ENCODE assay signal across 8 cellular contexts in the genomic region with DNA sequence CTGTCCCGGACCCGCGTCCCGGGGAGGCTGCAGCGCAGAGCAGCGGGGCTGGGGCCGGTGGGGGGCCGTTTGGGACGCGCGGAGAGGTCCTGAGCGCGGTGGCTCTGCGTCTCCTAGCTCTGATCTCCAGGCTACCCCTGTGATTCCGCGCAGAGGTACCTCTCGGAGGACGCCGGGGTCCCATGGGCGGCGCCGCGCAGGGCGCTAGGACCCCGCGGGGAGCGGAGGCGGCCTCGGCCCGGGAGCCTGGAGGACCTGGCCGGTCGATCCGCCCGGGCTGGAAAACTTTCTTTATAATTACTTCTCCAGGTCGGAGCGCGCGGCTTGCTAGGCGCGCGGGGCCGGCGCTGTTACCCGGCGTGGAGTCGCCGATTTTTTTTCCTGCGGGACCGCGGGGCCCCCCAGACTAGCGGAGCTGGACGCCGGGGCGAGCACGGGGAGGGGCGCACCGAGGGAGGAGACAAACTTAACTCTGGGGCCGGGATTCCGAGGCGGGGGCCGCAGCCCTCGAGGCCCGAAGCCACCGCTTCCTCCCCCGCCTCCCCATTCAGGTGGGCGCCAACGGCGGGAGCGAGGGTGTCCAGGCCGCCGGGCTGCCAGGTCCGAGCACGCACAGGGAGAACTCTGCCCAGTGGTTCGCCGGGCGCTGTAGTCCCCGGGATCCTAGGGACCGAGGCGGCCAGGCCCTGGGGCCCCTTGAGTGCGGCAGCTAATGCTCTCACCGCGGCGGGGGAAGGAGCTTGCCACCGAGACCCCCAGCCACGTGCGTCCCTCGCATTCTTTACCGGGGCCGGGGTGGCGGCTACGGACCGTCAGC. TPM values are rescaled to one million over a fixed set of nuclear protein-coding genes. Genes with fewer than 3 reads are reported as not detected.
DNase-seq lines count a peak whose midpoint lies in the region; ATAC-seq, FAIRE-seq and TF ChIP-seq lines count a peak whose summit lies in the region.

No MANE protein-coding gene starts in this region.

- peaks cover 53% of the 10 kb centered on the region for H3K27me3 Mint-ChIP-seq in activated naive CD8-positive, alpha-beta T cell treated with anti-CD3 and anti-CD28 coated beads, Interleukin-2, amount 10 ng/mL, durations not matched to agents 7 days and 5 days

- POLR2A ChIA-PET in AG04449 (lab: Yijun Ruan, JAX): interaction anchor here (0.8 to 1.0 kb wide), 2 partner anchors 71 to 126 kb away, joined by 3 to 4 read pairs; partner anchors contain the start of gene CEBPG
- POLR2A ChIA-PET in activated naive CD8-positive, alpha-beta T cell treated with anti-CD3 and anti-CD28 coated beads, Interleukin-2, amount 10 ng/mL, durations not matched to agents 7 days and 5 days (lab: Charles Lee): interaction anchor here (0.6 to 1.5 kb wide), 3 partner anchors 22 to 71 kb away, joined by 3 read pairs; no protein-coding TSS in a partner anchor

- no peak overlapping the region for H3K27ac Mint-ChIP-seq in activated naive CD8-positive, alpha-beta T cell treated with anti-CD3 and anti-CD28 coated beads, Interleukin-2, amount 10 ng/mL, durations not matched to agents 7 days and 5 days

- H3K4me3 ChIP-seq in AG04449 (ENCODE audit: low read depth, low read length): peak overlapping the region; percentile 64

- peak; percentile 35 for ATAC-seq in GM18868 (IDR thresholded peaks at IDR 0.05; ENCODE audit: unreplicated experiment)
- no peak for ATAC-seq in activated naive CD8-positive, alpha-beta T cell treated with anti-CD3 and anti-CD28 coated beads, Interleukin-2, amount 10 ng/mL, durations not matched to agents 7 days and 5 days (ENCODE audit: low read depth)
- ATAC-seq in left ventricle myocardium superior: peak; percentile 71

- CTCF ChIA-PET in AG04449 (lab: Yijun Ruan, JAX): interaction anchor here (0.7 to 2.4 kb wide), 19 partner anchors 9 to 332 kb away, joined by 3 to 8 read pairs (median 3); partner anchors contain the start of gene CEBPG

- no peak for DNase-seq in AG04449 (ENCODE audit: low read depth, low spot score)
- peak; percentile 32 for DNase-seq in M059J (ENCODE audit: low read depth)
- DNase-seq in activated naive CD8-positive, alpha-beta T cell treated with anti-CD3 and anti-CD28 coated beads, Interleukin-2, amount 10 ng/mL, durations not matched to agents 7 days and 5 days: peak; percentile 51
- peak; percentile 71 for DNase-seq in left ventricle myocardium superior
- peak; percentile 87 for DNase-seq in posterior vena cava (ENCODE audit: low spot score)
- DNase-seq in midbrain (lab: John Stamatoyannopoulos, UW): no peak
- DNase-seq in urothelium cell line (ENCODE audit: low spot score): no peak

- TF ChIP-seq CTCF in AG04449 (IDR thresholded peaks at IDR 0.05; ENCODE audit: insufficient read depth, low read length, missing control alignments): no peak

- H3K9me3 Mint-ChIP-seq in activated naive CD8-positive, alpha-beta T cell treated with anti-CD3 and anti-CD28 coated beads, Interleukin-2, amount 10 ng/mL, durations not matched to agents 7 days and 5 days: no peaks in the 10 kb centered on the region

- peak overlapping the region; percentile 56 for H3K4me3 Mint-ChIP-seq in activated naive CD8-positive, alpha-beta T cell treated with anti-CD3 and anti-CD28 coated beads, Interleukin-2, amount 10 ng/mL, durations not matched to agents 7 days and 5 days

- no peak for FAIRE-seq in urothelium cell line (lab: Jason Lieb, UNC)

- no peaks in the 10 kb centered on the region for H3K4me1 Mint-ChIP-seq in activated naive CD8-positive, alpha-beta T cell treated with anti-CD3 and anti-CD28 coated beads, Interleukin-2, amount 10 ng/mL, durations not matched to agents 7 days and 5 days

- H3K36me3 Mint-ChIP-seq in activated naive CD8-positive, alpha-beta T cell treated with anti-CD3 and anti-CD28 coated beads, Interleukin-2, amount 10 ng/mL, durations not matched to agents 7 days and 5 days: no peaks in the 10 kb centered on the region

- intact Hi-C loops in left ventricle myocardium superior (cut with micrococcal nuclease): no loop called here
- intact Hi-C loops in posterior vena cava (cut with DNase I): loop anchor here in 1 of 2 donors (5.0 kb wide), 2 partner anchors 69 to 89 kb away; partner anchors contain the start of gene CEBPG

RNA-seq across cellular contexts. Expression of gene CEBPA, which starts 0.8 kb away (rescaled TPM):
- 0.05 TPM in 1 of 2 replicates, not detected in the other for total RNA-seq in M059J (2014; rRNA removed; shearing (Covaris generic))
- total RNA-seq in activated naive CD8-positive, alpha-beta T cell treated with anti-CD3 and anti-CD28 coated beads, Interleukin-2, amount 10 ng/mL, durations not matched to agents 7 days and 5 days: 1 to 10 TPM; 1.6 to 1.9 TPM
- 2.4 TPM for total RNA-seq in left ventricle myocardium superior
- 1 to 10 TPM; 6.3 to 8.0 TPM for total RNA-seq in posterior vena cava

Comparison
In these comparisons a context has a peak if more than half of its experiments do, and no peak if none do; other contexts are left out.
1. DNase-seq: peak in M059J (single experiment), activated naive CD8-positive, alpha-beta T cell treated with anti-CD3 and anti-CD28 coated beads, Interleukin-2, amount 10 ng/mL, durations not matched to agents 7 days and 5 days (single experiment), left ventricle myocardium superior (single experiment) and posterior vena cava (single experiment); none in AG04449 (single experiment), midbrain (single experiment) and urothelium cell line (single experiment).